In the genomic region with DNA sequence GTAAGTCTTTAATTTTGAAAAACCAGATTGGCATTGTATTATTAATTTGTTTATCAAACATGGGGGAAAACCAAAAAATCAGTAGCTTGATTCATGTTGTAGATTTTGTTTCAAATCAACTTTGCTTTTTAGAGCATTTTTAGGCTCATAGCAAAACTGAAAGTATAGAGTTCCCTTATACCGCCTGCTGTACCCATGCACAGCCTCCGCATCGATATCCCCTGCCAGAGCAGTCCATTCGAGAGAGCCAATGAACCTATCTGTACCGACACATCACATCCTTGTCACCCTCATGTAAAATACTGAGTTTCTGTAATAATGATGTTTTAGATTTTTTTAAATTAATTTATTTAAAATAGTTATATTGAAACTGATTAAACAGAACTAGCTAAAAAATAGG, we compare ENCODE assay signal across 13 cellular contexts. TPM values are rescaled to one million over a fixed set of nuclear protein-coding genes. Genes with fewer than 3 reads are reported as not detected.
DNase-seq lines count a peak whose midpoint lies in the region; ATAC-seq and TF ChIP-seq lines count a peak whose summit lies in the region.
"Had no signal": no experiment of that assay in that cellular context is flagged by ENCODE, and none has a peak within 500 bp of the region (broad histone marks: within the 10 kb centered on the region; RNA-seq: fewer than 3 reads in every experiment).

No MANE protein-coding gene starts in this region.

- H3K27ac ChIP-seq in spleen: peak overlapping the region; percentile 10 to 68 (median 60)
- H3K27ac ChIP-seq: 22Rv1 had no signal

- DNase-seq in NOMO-1 (lab: John Stamatoyannopoulos, UW; ENCODE audit: unreplicated experiment in 2 of 2) (peak; percentile 21 to 58), NOMO-1 treated with dmso at 0.1 percent for 144 hours (lab: John Stamatoyannopoulos, UW; ENCODE audit: unreplicated experiment) (no peak), spleen (no peak), germinal center (ENCODE audit: low spot score) (no peak)
- DNase-seq in activated CD8-positive, alpha-beta memory T cell treated with anti-CD3 and anti-CD28 coated beads, Interleukin-2, amount 50 U/mL, for 4 hours: no peak
- no peak for DNase-seq in effector CD8-positive, alpha-beta T cell (lab: John Stamatoyannopoulos, UW)
- DNase-seq: amygdala, hippocampal formation, IMR-90, SIG-M5 had no signal

- no peak overlapping the region for H3K4me3 ChIP-seq in spleen

- H3K27me3 ChIP-seq in spleen (replicated peaks in 1 of 7): no peaks in the 10 kb centered on the region

- intact Hi-C loops in spleen (cut with DNase I; ENCODE audit: low total_unique reads): no loop called here

- H3K4me1 ChIP-seq in spleen: peaks cover 0 to 18% (median 11%) of the 10 kb centered on the region in 6 donors

- TF ChIP-seq CTCF in spleen (IDR thresholded peaks at IDR 0.05 in 8 of 11, conservative IDR thresholded peaks at IDR 0.05 in 3 of 11): no peak

- peaks cover 3 to 100% (median 62%) of the 10 kb centered on the region in 6 donors for H3K36me3 ChIP-seq in spleen

- no peaks in the 10 kb centered on the region for H3K9me3 ChIP-seq in spleen

- ATAC-seq in HG02642 (IDR thresholded peaks at IDR 0.05; ENCODE audit: poor library complexity, unreplicated experiment): peak; percentile 76
- ATAC-seq in HG03565 (IDR thresholded peaks at IDR 0.05; ENCODE audit: unreplicated experiment): peak; percentile 66

- no peak for TF ChIP-seq POLR2A in spleen (IDR thresholded peaks at IDR 0.05)

- 69 to 80% (median 71%) methylated on average over 5 of the region's 5 CpGs for WGBS in spleen, 5 donors

RNA-seq across cellular contexts. Expression of gene MRC2, which starts 16.2 kb away (rescaled TPM):
- total RNA-seq in spleen: 10 to 100 TPM; 20.7 to 75.1 (median 41.3) TPM
- polyA plus RNA-seq in spleen: 10 to 100 TPM in 1 of 3 donors, 1 to 10 TPM in 2; 4.5 to 19.2 (median 6.0) TPM

Comparison
In these comparisons a context has a peak if more than half of its experiments do, and no peak if none do; other contexts are left out.
1. DNase-seq: peak in NOMO-1 (2 of 2); none in NOMO-1 treated with dmso at 0.1 percent for 144 hours (single experiment), spleen (single experiment), germinal center (single experiment), activated CD8-positive, alpha-beta memory T cell treated with anti-CD3 and anti-CD28 coated beads, Interleukin-2, amount 50 U/mL, for 4 hours (single experiment) and effector CD8-positive, alpha-beta T cell (single experiment).